Comparison of ENCODE assay signal across 1 cellular context in genomic region chr21:37077403-37077802, GRCh38.
A peak's percentile ranks its signal among the peaks of the same experiment; 100 is the strongest.
TF ChIP-seq lines count a peak whose summit lies in the region.

No MANE protein-coding gene starts in this region.

TF ChIP-seq in HepG2, 621 proteins besides CTCF, POLR2A, EP300 and RAD21:
- TF ChIP-seq ZNF841 (CRISPR knock-in tag; IDR thresholded peaks at IDR 0.05; ENCODE audit: borderline replicate concordance) (no peak), DMAP1 (CRISPR knock-in tag; IDR thresholded peaks at IDR 0.05) (no peak), POGZ (CRISPR knock-in tag; IDR thresholded peaks at IDR 0.05) (no peak), ZNF547 (CRISPR knock-in tag; IDR thresholded peaks at IDR 0.05) (no peak), GLI4 (CRISPR knock-in tag; IDR thresholded peaks at IDR 0.05; ENCODE audit: borderline replicate concordance) (no peak), ZNF629 (CRISPR knock-in tag; conservative IDR thresholded peaks at IDR 0.05) (peak; percentile 73), ZNF878 (CRISPR knock-in tag; IDR thresholded peaks at IDR 0.05) (no peak), CEBPG (CRISPR knock-in tag; IDR thresholded peaks at IDR 0.05) (0 out of 2 replicates have a peak, but pooled peaks have one; percentile 10), FOXA3 (CRISPR knock-in tag; IDR thresholded peaks at IDR 0.05) (0 out of 2 replicates have a peak, but pooled peaks have one; percentile 19), PAXIP1 (CRISPR knock-in tag; conservative IDR thresholded peaks at IDR 0.05) (0 out of 2 replicates have a peak, but pooled peaks have one; percentile 22), HOMEZ (CRISPR knock-in tag; IDR thresholded peaks at IDR 0.05; ENCODE audit: low read depth) (no peak), KLF6 (CRISPR knock-in tag; IDR thresholded peaks at IDR 0.05) (no peak), ZMAT5 (CRISPR knock-in tag; IDR thresholded peaks at IDR 0.05; ENCODE audit: borderline replicate concordance, low read depth) (no peak), NR2C2 (CRISPR knock-in tag; IDR thresholded peaks at IDR 0.05; ENCODE audit: borderline replicate concordance) (no peak), KAT7 (CRISPR knock-in tag; IDR thresholded peaks at IDR 0.05; ENCODE audit: borderline replicate concordance) (no peak), ZMYM2 (CRISPR knock-in tag; IDR thresholded peaks at IDR 0.05) (no peak), ZNF7 (CRISPR knock-in tag; IDR thresholded peaks at IDR 0.05) (peak; percentile 100), HNF4G (IDR thresholded peaks at IDR 0.05; ENCODE audit: borderline replicate concordance, low read depth, low read length) (0 out of 2 replicates have a peak, but pooled peaks have one; percentile 8), HNF4G (CRISPR knock-in tag; IDR thresholded peaks at IDR 0.05; ENCODE audit: borderline replicate concordance, low read depth) (no peak), HNF4A (CRISPR knock-in tag; IDR thresholded peaks at IDR 0.05) (peak; percentile 38; the same call in 1 of the 2 replicates), ZNF552 (CRISPR knock-in tag; IDR thresholded peaks at IDR 0.05; ENCODE audit: borderline replicate concordance) (no peak), ZNF569 (CRISPR knock-in tag; IDR thresholded peaks at IDR 0.05; ENCODE audit: borderline replicate concordance) (no peak)
- TF ChIP-seq, protein P1, sequence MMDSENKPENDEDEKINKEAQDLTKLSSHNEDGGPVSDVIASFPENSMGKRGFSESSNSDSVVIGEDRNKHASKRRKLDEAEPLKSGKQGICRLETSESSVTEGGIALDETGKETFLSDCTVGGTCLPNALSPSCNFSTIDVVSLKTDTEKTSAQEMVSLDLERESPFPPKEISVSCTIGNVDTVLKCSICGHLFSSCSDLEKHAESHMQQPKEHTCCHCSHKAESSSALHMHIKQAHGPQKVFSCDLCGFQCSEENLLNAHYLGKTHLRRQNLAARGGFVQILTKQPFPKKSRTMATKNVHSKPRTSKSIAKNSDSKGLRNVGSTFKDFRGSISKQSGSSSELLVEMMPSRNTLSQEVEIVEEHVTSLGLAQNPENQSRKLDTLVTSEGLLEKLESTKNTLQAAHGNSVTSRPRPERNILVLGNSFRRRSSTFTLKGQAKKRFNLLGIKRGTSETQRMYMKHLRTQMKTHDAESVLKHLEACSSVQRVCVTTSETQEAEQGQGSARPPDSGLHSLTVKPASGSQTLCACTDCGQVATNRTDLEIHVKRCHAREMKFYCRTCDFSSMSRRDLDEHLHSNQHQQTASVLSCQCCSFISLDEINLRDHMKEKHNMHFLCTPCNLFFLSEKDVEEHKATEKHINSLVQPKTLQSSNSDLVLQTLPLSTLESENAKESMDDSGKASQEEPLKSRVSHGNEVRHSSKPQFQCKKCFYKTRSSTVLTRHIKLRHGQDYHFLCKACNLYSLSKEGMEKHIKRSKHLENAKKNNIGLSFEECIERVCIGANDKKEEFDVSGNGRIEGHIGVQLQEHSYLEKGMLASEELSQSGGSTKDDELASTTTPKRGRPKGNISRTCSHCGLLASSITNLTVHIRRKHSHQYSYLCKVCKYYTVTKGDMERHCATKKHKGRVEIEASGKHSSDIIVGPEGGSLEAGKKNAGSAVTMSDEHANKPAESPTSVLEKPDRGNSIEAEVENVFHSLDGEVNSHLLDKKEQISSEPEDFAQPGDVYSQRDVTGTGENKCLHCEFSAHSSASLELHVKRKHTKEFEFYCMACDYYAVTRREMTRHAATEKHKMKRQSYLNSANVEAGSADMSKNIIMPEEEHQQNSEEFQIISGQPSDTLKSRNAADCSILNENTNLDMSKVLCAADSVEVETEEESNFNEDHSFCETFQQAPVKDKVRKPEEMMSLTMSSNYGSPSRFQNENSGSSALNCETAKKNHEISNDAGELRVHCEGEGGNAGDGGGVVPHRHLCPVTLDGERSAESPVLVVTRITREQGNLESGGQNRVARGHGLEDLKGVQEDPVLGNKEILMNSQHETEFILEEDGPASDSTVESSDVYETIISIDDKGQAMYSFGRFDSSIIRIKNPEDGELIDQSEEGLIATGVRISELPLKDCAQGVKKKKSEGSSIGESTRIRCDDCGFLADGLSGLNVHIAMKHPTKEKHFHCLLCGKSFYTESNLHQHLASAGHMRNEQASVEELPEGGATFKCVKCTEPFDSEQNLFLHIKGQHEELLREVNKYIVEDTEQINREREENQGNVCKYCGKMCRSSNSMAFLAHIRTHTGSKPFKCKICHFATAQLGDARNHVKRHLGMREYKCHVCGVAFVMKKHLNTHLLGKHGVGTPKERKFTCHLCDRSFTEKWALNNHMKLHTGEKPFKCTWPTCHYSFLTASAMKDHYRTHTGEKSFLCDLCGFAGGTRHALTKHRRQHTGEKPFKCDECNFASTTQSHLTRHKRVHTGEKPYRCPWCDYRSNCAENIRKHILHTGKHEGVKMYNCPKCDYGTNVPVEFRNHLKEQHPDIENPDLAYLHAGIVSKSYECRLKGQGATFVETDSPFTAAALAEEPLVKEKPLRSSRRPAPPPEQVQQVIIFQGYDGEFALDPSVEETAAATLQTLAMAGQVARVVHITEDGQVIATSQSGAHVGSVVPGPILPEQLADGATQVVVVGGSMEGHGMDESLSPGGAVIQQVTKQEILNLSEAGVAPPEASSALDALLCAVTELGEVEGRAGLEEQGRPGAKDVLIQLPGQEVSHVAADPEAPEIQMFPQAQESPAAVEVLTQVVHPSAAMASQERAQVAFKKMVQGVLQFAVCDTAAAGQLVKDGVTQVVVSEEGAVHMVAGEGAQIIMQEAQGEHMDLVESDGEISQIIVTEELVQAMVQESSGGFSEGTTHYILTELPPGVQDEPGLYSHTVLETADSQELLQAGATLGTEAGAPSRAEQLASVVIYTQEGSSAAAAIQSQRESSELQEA (CRISPR knock-in tag; IDR thresholded peaks at IDR 0.05; ENCODE audit: not compliant biosample characterization) = no peak
- TF ChIP-seq, protein P2, sequence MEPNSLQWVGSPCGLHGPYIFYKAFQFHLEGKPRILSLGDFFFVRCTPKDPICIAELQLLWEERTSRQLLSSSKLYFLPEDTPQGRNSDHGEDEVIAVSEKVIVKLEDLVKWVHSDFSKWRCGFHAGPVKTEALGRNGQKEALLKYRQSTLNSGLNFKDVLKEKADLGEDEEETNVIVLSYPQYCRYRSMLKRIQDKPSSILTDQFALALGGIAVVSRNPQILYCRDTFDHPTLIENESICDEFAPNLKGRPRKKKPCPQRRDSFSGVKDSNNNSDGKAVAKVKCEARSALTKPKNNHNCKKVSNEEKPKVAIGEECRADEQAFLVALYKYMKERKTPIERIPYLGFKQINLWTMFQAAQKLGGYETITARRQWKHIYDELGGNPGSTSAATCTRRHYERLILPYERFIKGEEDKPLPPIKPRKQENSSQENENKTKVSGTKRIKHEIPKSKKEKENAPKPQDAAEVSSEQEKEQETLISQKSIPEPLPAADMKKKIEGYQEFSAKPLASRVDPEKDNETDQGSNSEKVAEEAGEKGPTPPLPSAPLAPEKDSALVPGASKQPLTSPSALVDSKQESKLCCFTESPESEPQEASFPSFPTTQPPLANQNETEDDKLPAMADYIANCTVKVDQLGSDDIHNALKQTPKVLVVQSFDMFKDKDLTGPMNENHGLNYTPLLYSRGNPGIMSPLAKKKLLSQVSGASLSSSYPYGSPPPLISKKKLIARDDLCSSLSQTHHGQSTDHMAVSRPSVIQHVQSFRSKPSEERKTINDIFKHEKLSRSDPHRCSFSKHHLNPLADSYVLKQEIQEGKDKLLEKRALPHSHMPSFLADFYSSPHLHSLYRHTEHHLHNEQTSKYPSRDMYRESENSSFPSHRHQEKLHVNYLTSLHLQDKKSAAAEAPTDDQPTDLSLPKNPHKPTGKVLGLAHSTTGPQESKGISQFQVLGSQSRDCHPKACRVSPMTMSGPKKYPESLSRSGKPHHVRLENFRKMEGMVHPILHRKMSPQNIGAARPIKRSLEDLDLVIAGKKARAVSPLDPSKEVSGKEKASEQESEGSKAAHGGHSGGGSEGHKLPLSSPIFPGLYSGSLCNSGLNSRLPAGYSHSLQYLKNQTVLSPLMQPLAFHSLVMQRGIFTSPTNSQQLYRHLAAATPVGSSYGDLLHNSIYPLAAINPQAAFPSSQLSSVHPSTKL (CRISPR knock-in tag; IDR thresholded peaks at IDR 0.05) = 0 out of 2 replicates have a peak, but pooled peaks have one; percentile 25
- TF ChIP-seq, protein P3, sequence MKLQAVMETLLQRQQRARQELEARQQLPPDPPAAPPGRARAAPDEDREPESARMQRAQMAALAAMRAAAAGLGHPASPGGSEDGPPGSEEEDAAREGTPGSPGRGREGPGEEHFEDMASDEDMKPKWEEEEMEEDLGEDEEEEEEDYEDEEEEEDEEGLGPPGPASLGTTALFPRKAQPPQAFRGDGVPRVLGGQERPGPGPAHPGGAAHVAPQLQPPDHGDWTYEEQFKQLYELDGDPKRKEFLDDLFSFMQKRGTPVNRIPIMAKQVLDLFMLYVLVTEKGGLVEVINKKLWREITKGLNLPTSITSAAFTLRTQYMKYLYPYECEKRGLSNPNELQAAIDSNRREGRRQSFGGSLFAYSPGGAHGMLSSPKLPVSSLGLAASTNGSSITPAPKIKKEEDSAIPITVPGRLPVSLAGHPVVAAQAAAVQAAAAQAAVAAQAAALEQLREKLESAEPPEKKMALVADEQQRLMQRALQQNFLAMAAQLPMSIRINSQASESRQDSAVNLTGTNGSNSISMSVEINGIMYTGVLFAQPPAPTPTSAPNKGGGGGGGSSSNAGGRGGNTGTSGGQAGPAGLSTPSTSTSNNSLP (IDR thresholded peaks at IDR 0.05; ENCODE audit: low read depth, low read length) = peak; percentile 78; the same call in 1 of the 2 replicates
